ENCODE assay signal across 8 cellular contexts in the genomic region with DNA sequence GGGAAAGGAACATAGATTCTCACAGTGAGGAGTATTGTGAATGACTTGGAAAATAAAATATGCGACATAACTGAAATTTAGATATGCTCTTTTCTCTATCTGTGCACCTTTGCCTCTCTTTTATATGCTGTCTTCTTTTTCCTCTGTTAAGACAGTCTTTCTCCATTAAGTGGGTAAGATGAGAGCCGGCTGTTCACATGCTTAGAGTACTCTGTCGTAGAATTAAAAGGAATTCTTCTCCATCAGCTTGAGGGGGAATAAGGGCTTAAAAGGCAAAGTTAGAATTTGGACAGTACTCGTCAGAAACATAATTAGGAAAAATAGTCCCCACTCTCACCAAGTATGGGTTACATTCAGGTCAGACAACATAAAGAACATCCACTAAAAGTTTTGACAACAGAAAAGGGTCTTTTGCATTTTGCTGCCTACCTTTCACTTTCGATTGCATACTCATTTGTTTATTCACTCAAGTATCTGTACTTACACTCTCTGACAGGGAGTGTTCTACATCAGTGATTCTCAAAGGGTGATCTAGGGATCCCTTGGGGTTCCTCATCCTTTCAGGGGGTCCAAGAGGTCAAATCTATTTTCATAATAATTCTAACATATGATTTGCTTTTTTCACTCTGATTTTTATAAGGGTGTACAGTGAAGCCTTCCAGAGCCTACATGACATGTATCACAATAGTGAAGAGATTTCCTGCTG. TPM values are rescaled to one million over a fixed set of nuclear protein-coding genes. Genes with fewer than 3 reads are reported as not detected.
DNase-seq lines count a peak whose midpoint lies in the region; ATAC-seq and TF ChIP-seq lines count a peak whose summit lies in the region.

No MANE protein-coding gene starts in this region.

- no peak for TF ChIP-seq CTCF in left ventricle myocardium inferior (IDR thresholded peaks at IDR 0.05; ENCODE audit: borderline replicate concordance)

- DNase-seq in left ventricle myocardium inferior, result no peak
- no peak for DNase-seq in left ventricle myocardium superior
- DNase-seq in stimulated activated naive CD8-positive, alpha-beta T cell treated with anti-CD3 and anti-CD28 coated beads, Interleukin-15, amount 100 ng/mL, for 72 hours, result no peak
- DNase-seq in NCI-H128 (lab: John Stamatoyannopoulos, UW; ENCODE audit: unreplicated experiment), result no peak
- no peak for DNase-seq in stimulated activated CD4-positive, alpha-beta T cell treated with anti-CD3 and anti-CD28 coated beads, Interleukin-15, amount 100 ng/mL, for 24 hours
- DNase-seq in hepatic stellate cell (ENCODE audit: low spot score), result no peak

- H3K4me3 ChIP-seq in left ventricle myocardium inferior, result peak overlapping the region; percentile 38

- peaks cover 34% of the 10 kb centered on the region for H3K4me1 Mint-ChIP-seq in activated T-helper 17 cell treated with anti-CD3 and anti-CD28 coated beads, Interleukin-2, amount 50 U/mL, for 72 hours
- H3K4me1 Mint-ChIP-seq in stimulated activated naive CD8-positive, alpha-beta T cell treated with anti-CD3 and anti-CD28 coated beads, Interleukin-15, amount 100 ng/mL, for 72 hours, result peaks cover 47% of the 10 kb centered on the region

- peak overlapping the region; percentile 85 for H3K27ac Mint-ChIP-seq in activated T-helper 17 cell treated with anti-CD3 and anti-CD28 coated beads, Interleukin-2, amount 50 U/mL, for 72 hours
- H3K27ac Mint-ChIP-seq in stimulated activated naive CD8-positive, alpha-beta T cell treated with anti-CD3 and anti-CD28 coated beads, Interleukin-15, amount 100 ng/mL, for 72 hours, result peak overlapping the region in 1 of 2 donors; percentile 50

- peaks cover 20% of the 10 kb centered on the region for H3K9me3 ChIP-seq in left ventricle myocardium inferior (replicated peaks)

- H3K36me3 Mint-ChIP-seq in activated T-helper 17 cell treated with anti-CD3 and anti-CD28 coated beads, Interleukin-2, amount 50 U/mL, for 72 hours (ENCODE audit: low read depth), result peaks cover 21% of the 10 kb centered on the region

- H3K4me1 ChIP-seq in left ventricle myocardium inferior, result no peaks in the 10 kb centered on the region

- H3K9me3 Mint-ChIP-seq in activated T-helper 17 cell treated with anti-CD3 and anti-CD28 coated beads, Interleukin-2, amount 50 U/mL, for 72 hours, result no peaks in the 10 kb centered on the region
- H3K9me3 Mint-ChIP-seq in stimulated activated naive CD8-positive, alpha-beta T cell treated with anti-CD3 and anti-CD28 coated beads, Interleukin-15, amount 100 ng/mL, for 72 hours, result no peaks in the 10 kb centered on the region

- no peaks in the 10 kb centered on the region for H3K27me3 ChIP-seq in left ventricle myocardium inferior (ENCODE audit: low read depth)

- peak overlapping the region; percentile 9 for H3K27ac ChIP-seq in left ventricle myocardium inferior (replicated peaks)

- H3K27me3 Mint-ChIP-seq in activated T-helper 17 cell treated with anti-CD3 and anti-CD28 coated beads, Interleukin-2, amount 50 U/mL, for 72 hours, result no peaks in the 10 kb centered on the region
- H3K27me3 Mint-ChIP-seq in stimulated activated naive CD8-positive, alpha-beta T cell treated with anti-CD3 and anti-CD28 coated beads, Interleukin-15, amount 100 ng/mL, for 72 hours, result no peaks in the 10 kb centered on the region

- peak overlapping the region; percentile 85 for H3K4me3 Mint-ChIP-seq in activated T-helper 17 cell treated with anti-CD3 and anti-CD28 coated beads, Interleukin-2, amount 50 U/mL, for 72 hours
- peak overlapping the region; percentile 36 to 72 for H3K4me3 Mint-ChIP-seq in stimulated activated naive CD8-positive, alpha-beta T cell treated with anti-CD3 and anti-CD28 coated beads, Interleukin-15, amount 100 ng/mL, for 72 hours

- H3K36me3 ChIP-seq in left ventricle myocardium inferior, result no peaks in the 10 kb centered on the region

- intact Hi-C loops in left ventricle myocardium inferior (cut with micrococcal nuclease) (no loop called here), left ventricle myocardium superior (cut with micrococcal nuclease) (no loop called here)

- ATAC-seq in left ventricle myocardium superior (no peak), HG03025 (IDR thresholded peaks at IDR 0.05; ENCODE audit: low FRiP score, unreplicated experiment) (peak; percentile 89)
- ATAC-seq in activated T-helper 17 cell treated with anti-CD3 and anti-CD28 coated beads, Interleukin-2, amount 50 U/mL, for 72 hours (replicated peaks), result peak; percentile 62
- ATAC-seq in stimulated activated naive CD8-positive, alpha-beta T cell treated with anti-CD3 and anti-CD28 coated beads, Interleukin-15, amount 100 ng/mL, for 72 hours, result peak; percentile 47

RNA-seq across cellular contexts. Expression of gene ARHGAP15, which starts 48.0 kb away (rescaled TPM):
- total RNA-seq in left ventricle myocardium inferior, result 7.0 TPM
- 4.2 TPM for total RNA-seq in left ventricle myocardium superior
- total RNA-seq in activated T-helper 17 cell treated with anti-CD3 and anti-CD28 coated beads, Interleukin-2, amount 50 U/mL, for 72 hours, result 10 to 100 TPM; 93.3 to 98.3 TPM

Comparison
In these comparisons a context has a peak if more than half of its experiments do, and no peak if none do; other contexts are left out.
1. RNA of gene ARHGAP15, which starts 48.0 kb away (total RNA-seq): 93.3 to 98.3 TPM in activated T-helper 17 cell treated with anti-CD3 and anti-CD28 coated beads, Interleukin-2, amount 50 U/mL, for 72 hours; 7.0 TPM in left ventricle myocardium inferior (single experiment) and 4.2 TPM in left ventricle myocardium superior (single experiment); every median in the first group is over 10 times any median in the second.